In genomic region chr3:67654099-67654831, GRCh38 we compare ENCODE assay signal across 1 cellular context.
TF ChIP-seq lines count a peak whose summit lies in the region.

Gene SUCLG2 (minus strand): TSS chr3:67654612. CDS start chr3:67654586, 26 bp downstream.

TF ChIP-seq in HepG2, 621 proteins besides CTCF, POLR2A, EP300 and RAD21 (continued from another document and continues in another):
- TF ChIP-seq, protein P1, sequence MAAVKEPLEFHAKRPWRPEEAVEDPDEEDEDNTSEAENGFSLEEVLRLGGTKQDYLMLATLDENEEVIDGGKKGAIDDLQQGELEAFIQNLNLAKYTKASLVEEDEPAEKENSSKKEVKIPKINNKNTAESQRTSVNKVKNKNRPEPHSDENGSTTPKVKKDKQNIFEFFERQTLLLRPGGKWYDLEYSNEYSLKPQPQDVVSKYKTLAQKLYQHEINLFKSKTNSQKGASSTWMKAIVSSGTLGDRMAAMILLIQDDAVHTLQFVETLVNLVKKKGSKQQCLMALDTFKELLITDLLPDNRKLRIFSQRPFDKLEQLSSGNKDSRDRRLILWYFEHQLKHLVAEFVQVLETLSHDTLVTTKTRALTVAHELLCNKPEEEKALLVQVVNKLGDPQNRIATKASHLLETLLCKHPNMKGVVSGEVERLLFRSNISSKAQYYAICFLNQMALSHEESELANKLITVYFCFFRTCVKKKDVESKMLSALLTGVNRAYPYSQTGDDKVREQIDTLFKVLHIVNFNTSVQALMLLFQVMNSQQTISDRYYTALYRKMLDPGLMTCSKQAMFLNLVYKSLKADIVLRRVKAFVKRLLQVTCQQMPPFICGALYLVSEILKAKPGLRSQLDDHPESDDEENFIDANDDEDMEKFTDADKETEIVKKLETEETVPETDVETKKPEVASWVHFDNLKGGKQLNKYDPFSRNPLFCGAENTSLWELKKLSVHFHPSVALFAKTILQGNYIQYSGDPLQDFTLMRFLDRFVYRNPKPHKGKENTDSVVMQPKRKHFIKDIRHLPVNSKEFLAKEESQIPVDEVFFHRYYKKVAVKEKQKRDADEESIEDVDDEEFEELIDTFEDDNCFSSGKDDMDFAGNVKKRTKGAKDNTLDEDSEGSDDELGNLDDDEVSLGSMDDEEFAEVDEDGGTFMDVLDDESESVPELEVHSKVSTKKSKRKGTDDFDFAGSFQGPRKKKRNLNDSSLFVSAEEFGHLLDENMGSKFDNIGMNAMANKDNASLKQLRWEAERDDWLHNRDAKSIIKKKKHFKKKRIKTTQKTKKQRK (IDR thresholded peaks at IDR 0.05; ENCODE audit: low read length) = no peak
- TF ChIP-seq KDM2A (CRISPR knock-in tag; IDR thresholded peaks at IDR 0.05; ENCODE audit: borderline replicate concordance, low read depth) = no peak; the same call in 1 of the 2 replicates
- TF ChIP-seq BRF2 (CRISPR knock-in tag; IDR thresholded peaks at IDR 0.05) = peak; percentile 88
- peak; percentile 48; the same call in 1 of the 2 replicates for TF ChIP-seq ZNF558 (CRISPR knock-in tag; IDR thresholded peaks at IDR 0.05; ENCODE audit: borderline replicate concordance)
- TF ChIP-seq ZSCAN20 (CRISPR knock-in tag; IDR thresholded peaks at IDR 0.05; ENCODE audit: borderline replicate concordance) = no peak
- TF ChIP-seq SAFB2 (CRISPR knock-in tag; IDR thresholded peaks at IDR 0.05; ENCODE audit: borderline replicate concordance, low read depth) = peak; percentile 73; the same call in 1 of the 2 replicates
- no peak for TF ChIP-seq PTBP1 (IDR thresholded peaks at IDR 0.05; ENCODE audit: low read depth, low read length, poor library complexity, severe bottlenecking)
- TF ChIP-seq GABPB1 (CRISPR knock-in tag; IDR thresholded peaks at IDR 0.05) = peak; percentile 91
- TF ChIP-seq SPEN (CRISPR knock-in tag; IDR thresholded peaks at IDR 0.05; ENCODE audit: low read depth) = peak; percentile 43; the same call in 1 of the 2 replicates
- TF ChIP-seq ZNF121 (CRISPR knock-in tag; IDR thresholded peaks at IDR 0.05) = peak; percentile 57; the same call in 1 of the 2 replicates
- TF ChIP-seq ARNT2 (CRISPR knock-in tag; IDR thresholded peaks at IDR 0.05; ENCODE audit: low read depth) = peak; percentile 78
- 0 out of 2 replicates have a peak, but pooled peaks have one; percentile 40 for TF ChIP-seq MLXIP (CRISPR knock-in tag; IDR thresholded peaks at IDR 0.05; ENCODE audit: borderline replicate concordance)
- TF ChIP-seq, protein P2, sequence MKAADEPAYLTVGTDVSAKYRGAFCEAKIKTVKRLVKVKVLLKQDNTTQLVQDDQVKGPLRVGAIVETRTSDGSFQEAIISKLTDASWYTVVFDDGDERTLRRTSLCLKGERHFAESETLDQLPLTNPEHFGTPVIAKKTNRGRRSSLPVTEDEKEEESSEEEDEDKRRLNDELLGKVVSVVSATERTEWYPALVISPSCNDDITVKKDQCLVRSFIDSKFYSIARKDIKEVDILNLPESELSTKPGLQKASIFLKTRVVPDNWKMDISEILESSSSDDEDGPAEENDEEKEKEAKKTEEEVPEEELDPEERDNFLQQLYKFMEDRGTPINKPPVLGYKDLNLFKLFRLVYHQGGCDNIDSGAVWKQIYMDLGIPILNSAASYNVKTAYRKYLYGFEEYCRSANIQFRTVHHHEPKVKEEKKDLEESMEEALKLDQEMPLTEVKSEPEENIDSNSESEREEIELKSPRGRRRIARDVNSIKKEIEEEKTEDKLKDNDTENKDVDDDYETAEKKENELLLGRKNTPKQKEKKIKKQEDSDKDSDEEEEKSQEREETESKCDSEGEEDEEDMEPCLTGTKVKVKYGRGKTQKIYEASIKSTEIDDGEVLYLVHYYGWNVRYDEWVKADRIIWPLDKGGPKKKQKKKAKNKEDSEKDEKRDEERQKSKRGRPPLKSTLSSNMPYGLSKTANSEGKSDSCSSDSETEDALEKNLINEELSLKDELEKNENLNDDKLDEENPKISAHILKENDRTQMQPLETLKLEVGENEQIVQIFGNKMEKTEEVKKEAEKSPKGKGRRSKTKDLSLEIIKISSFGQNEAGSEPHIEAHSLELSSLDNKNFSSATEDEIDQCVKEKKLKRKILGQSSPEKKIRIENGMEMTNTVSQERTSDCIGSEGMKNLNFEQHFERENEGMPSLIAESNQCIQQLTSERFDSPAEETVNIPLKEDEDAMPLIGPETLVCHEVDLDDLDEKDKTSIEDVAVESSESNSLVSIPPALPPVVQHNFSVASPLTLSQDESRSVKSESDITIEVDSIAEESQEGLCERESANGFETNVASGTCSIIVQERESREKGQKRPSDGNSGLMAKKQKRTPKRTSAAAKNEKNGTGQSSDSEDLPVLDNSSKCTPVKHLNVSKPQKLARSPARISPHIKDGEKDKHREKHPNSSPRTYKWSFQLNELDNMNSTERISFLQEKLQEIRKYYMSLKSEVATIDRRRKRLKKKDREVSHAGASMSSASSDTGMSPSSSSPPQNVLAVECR (CRISPR knock-in tag; IDR thresholded peaks at IDR 0.05; ENCODE audit: borderline replicate concordance) = peak; percentile 79; the same call in 1 of the 2 replicates
- TF ChIP-seq, protein P3, sequence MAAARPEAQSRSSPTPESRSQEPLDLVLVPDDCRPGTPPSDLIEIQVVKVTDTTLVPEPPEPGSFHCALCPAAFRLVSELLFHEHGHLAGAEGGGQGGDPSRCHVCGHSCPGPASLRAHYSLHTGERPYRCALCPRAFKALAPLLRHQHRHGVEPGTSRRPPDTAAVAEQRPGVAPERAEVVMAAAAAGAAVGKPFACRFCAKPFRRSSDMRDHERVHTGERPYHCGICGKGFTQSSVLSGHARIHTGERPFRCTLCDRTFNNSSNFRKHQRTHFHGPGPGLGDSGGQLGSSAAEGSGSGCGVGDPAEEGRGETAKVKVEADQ (CRISPR knock-in tag; IDR thresholded peaks at IDR 0.05; ENCODE audit: borderline replicate concordance) = peak; percentile 61; the same call in 1 of the 2 replicates
- no peak for TF ChIP-seq HINFP (CRISPR knock-in tag; IDR thresholded peaks at IDR 0.05; ENCODE audit: low read depth)
- TF ChIP-seq NR2C2 (CRISPR knock-in tag; IDR thresholded peaks at IDR 0.05; ENCODE audit: borderline replicate concordance) = peak; percentile 74; the same call in 1 of the 2 replicates
- TF ChIP-seq TBX2 (CRISPR knock-in tag; IDR thresholded peaks at IDR 0.05; ENCODE audit: borderline replicate concordance) = peak; percentile 58
- 0 out of 2 replicates have a peak, but pooled peaks have one; percentile 3 for TF ChIP-seq CHCHD3 (CRISPR knock-in tag; IDR thresholded peaks at IDR 0.05)
- TF ChIP-seq CEBPB (IDR thresholded peaks at IDR 0.05; ENCODE audit: borderline replicate concordance, low read depth, low read length) = no peak
- TF ChIP-seq HNRNPUL1 (IDR thresholded peaks at IDR 0.05; ENCODE audit: low read depth, low read length) = 0 out of 2 replicates have a peak, but pooled peaks have one; percentile 33
- TF ChIP-seq IRF1 (CRISPR knock-in tag; IDR thresholded peaks at IDR 0.05; ENCODE audit: low read depth) = no peak; the same call in 1 of the 2 replicates
- peak; percentile 52 for TF ChIP-seq ZNF343 (CRISPR knock-in tag; IDR thresholded peaks at IDR 0.05)
- TF ChIP-seq ATF2 (CRISPR knock-in tag; IDR thresholded peaks at IDR 0.05) = no peak
- 0 out of 2 replicates have a peak, but pooled peaks have one; percentile 18 for TF ChIP-seq ZNF331 (CRISPR knock-in tag; IDR thresholded peaks at IDR 0.05)
- TF ChIP-seq BHLHE40 (IDR thresholded peaks at IDR 0.05; ENCODE audit: low read length) = peak; percentile 38; the same call in 1 of the 2 replicates
- TF ChIP-seq, protein P4, sequence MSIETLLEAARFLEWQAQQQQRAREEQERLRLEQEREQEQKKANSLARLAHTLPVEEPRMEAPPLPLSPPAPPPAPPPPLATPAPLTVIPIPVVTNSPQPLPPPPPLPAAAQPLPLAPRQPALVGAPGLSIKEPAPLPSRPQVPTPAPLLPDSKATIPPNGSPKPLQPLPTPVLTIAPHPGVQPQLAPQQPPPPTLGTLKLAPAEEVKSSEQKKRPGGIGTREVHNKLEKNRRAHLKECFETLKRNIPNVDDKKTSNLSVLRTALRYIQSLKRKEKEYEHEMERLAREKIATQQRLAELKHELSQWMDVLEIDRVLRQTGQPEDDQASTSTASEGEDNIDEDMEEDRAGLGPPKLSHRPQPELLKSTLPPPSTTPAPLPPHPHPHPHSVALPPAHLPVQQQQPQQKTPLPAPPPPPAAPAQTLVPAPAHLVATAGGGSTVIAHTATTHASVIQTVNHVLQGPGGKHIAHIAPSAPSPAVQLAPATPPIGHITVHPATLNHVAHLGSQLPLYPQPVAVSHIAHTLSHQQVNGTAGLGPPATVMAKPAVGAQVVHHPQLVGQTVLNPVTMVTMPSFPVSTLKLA (IDR thresholded peaks at IDR 0.05) = peak; percentile 45; the same call in 1 of the 2 replicates
- TF ChIP-seq ZNF446 (CRISPR knock-in tag; IDR thresholded peaks at IDR 0.05) = peak; percentile 14; the same call in 1 of the 2 replicates
- no peak; the same call in 1 of the 2 replicates for TF ChIP-seq BCL6 (CRISPR knock-in tag; IDR thresholded peaks at IDR 0.05)
- TF ChIP-seq PBX2 (CRISPR knock-in tag; IDR thresholded peaks at IDR 0.05) = no peak
- peak; percentile 77; the same call in 1 of the 2 replicates for TF ChIP-seq MAZ (IDR thresholded peaks at IDR 0.05; ENCODE audit: borderline replicate concordance, low read depth, low read length)
- peak; percentile 80 for TF ChIP-seq MAZ (CRISPR knock-in tag; IDR thresholded peaks at IDR 0.05; ENCODE audit: low read depth)
- peak; percentile 79 for TF ChIP-seq HNRNPLL (IDR thresholded peaks at IDR 0.05; ENCODE audit: low read depth, low read length, poor library complexity, severe bottlenecking)
- TF ChIP-seq HMG20A (CRISPR knock-in tag; IDR thresholded peaks at IDR 0.05; ENCODE audit: borderline replicate concordance) = no peak
- TF ChIP-seq ATF7-NPFF (CRISPR knock-in tag; IDR thresholded peaks at IDR 0.05; ENCODE audit: low read depth) = peak; percentile 91
- TF ChIP-seq HOXD1 (CRISPR knock-in tag; IDR thresholded peaks at IDR 0.05) = no peak
- no peak for TF ChIP-seq ZIK1 (CRISPR knock-in tag; IDR thresholded peaks at IDR 0.05; ENCODE audit: borderline replicate concordance, low read depth)
- TF ChIP-seq POLR2AphosphoS5 (IDR thresholded peaks at IDR 0.05; ENCODE audit: low read depth, low read length) = peak; percentile 82
- TF ChIP-seq CC2D1A (CRISPR knock-in tag; IDR thresholded peaks at IDR 0.05) = no peak
- no peak for TF ChIP-seq SETDB1 (CRISPR knock-in tag; IDR thresholded peaks at IDR 0.05; ENCODE audit: borderline replicate concordance)
- 0 out of 2 replicates have a peak, but pooled peaks have one; percentile 72 for TF ChIP-seq ZSCAN21 (CRISPR knock-in tag; IDR thresholded peaks at IDR 0.05; ENCODE audit: borderline replicate concordance)
